Comparison of ENCODE assay signal across 16 cellular contexts in genomic region chr9:105662184-105663104, GRCh38. TPM values are rescaled to one million over a fixed set of nuclear protein-coding genes. Genes with fewer than 3 reads are reported as not detected.
A peak's percentile ranks its signal among the peaks of the same experiment; 100 is the strongest.
DNase-seq lines count a peak whose midpoint lies in the region; ATAC-seq and TF ChIP-seq lines count a peak whose summit lies in the region.
"Had no signal": no experiment of that assay in that cellular context is flagged by ENCODE, and none has a peak within 500 bp of the region (broad histone marks: within the 10 kb centered on the region; RNA-seq: fewer than 3 reads in every experiment).

TSS of gene TAL2 (plus strand) at chr9:105662457. CDS start at chr9:105662497, 40 bp downstream.

- H3K4me3 Mint-ChIP-seq in T-cell: no peak within 1 kb of the TSS
- H3K4me3 Mint-ChIP-seq: activated naive CD8-positive, alpha-beta T cell treated with anti-CD3 and anti-CD28 coated beads for 36 hours; CD4-positive, alpha-beta memory T cell; dendritic cell treated with granulocyte-macrophage colony-stimulating factor and Interleukin-4, amounts not matched to agents 40 ng/mL and 50 ng/mL, for 4 days had no signal

- H3K4me1 Mint-ChIP-seq in T-cell: no peaks in the 10 kb centered on the region
- H3K4me1 Mint-ChIP-seq: activated naive CD8-positive, alpha-beta T cell treated with anti-CD3 and anti-CD28 coated beads for 36 hours; CD4-positive, alpha-beta memory T cell had no signal

- H3K36me3 Mint-ChIP-seq in T-cell: no peaks in the 10 kb centered on the region
- H3K36me3 Mint-ChIP-seq: activated naive CD8-positive, alpha-beta T cell treated with anti-CD3 and anti-CD28 coated beads for 36 hours; CD4-positive, alpha-beta memory T cell had no signal

- no peak for TF ChIP-seq POLR2A in erythroblast (IDR thresholded peaks at IDR 0.05; ENCODE audit: low read length)

- H3K27ac Mint-ChIP-seq in T-cell: no peak within 1 kb of the TSS
- H3K27ac Mint-ChIP-seq: activated naive CD8-positive, alpha-beta T cell treated with anti-CD3 and anti-CD28 coated beads for 36 hours; CD4-positive, alpha-beta memory T cell; dendritic cell treated with granulocyte-macrophage colony-stimulating factor and Interleukin-4, amounts not matched to agents 40 ng/mL and 50 ng/mL, for 4 days had no signal

- no peaks in the 10 kb centered on the region for H3K9me3 Mint-ChIP-seq in T-cell
- H3K9me3 Mint-ChIP-seq: activated naive CD8-positive, alpha-beta T cell treated with anti-CD3 and anti-CD28 coated beads for 36 hours; CD4-positive, alpha-beta memory T cell; dendritic cell treated with granulocyte-macrophage colony-stimulating factor and Interleukin-4, amounts not matched to agents 40 ng/mL and 50 ng/mL, for 4 days had no signal

- peak; percentile 91 for ATAC-seq in GM18868 (IDR thresholded peaks at IDR 0.05; ENCODE audit: unreplicated experiment)
- ATAC-seq in GM21576 (IDR thresholded peaks at IDR 0.05; ENCODE audit: unreplicated experiment): peak; percentile 91
- ATAC-seq in HG03103 (IDR thresholded peaks at IDR 0.05; ENCODE audit: low read depth, unreplicated experiment): peak; percentile 86
- no peak for ATAC-seq in T-cell (replicated peaks in 1 of 4)
- ATAC-seq: lower lobe of right lung, upper lobe of right lung had no signal

- H3K27me3 Mint-ChIP-seq in T-cell: peaks cover 14 to 19% of the 10 kb centered on the region in 2 donors

- DNase-seq in kidney tubule cell (ENCODE audit: low spot score) (peak; percentile 54), erythroblast (lab: John Stamatoyannopoulos, UW) (no peak), T-cell (no peak), foreskin melanocyte (no peak), AG08396 (ENCODE audit: low spot score) (no peak)
- DNase-seq: activated CD4-positive, alpha-beta T cell treated with anti-CD3 and anti-CD28 coated beads for 48 hours; activated naive CD8-positive, alpha-beta T cell treated with anti-CD3 and anti-CD28 coated beads for 36 hours; CD4-positive, alpha-beta memory T cell; glutamatergic neuron; lower lobe of right lung; upper lobe of right lung had no signal

- POLR2A ChIA-PET in T-cell (lab: Charles Lee): interaction anchor here in 1 of 2 donors (0.6 kb wide), 1 partner anchor 16 kb away, joined by 3 read pairs; no protein-coding TSS in a partner anchor

- CTCF ChIA-PET in T-cell (lab: Charles Lee): interaction anchor here in 1 of 2 donors (0.7 kb wide), 1 partner anchor 78 kb away, joined by 3 read pairs; no protein-coding TSS in a partner anchor

RNA-seq across cellular contexts. Expression of gene TAL2, which starts in this region (rescaled TPM):
- not detected for total RNA-seq in T-cell
- total RNA-seq: activated naive CD8-positive, alpha-beta T cell treated with anti-CD3 and anti-CD28 coated beads for 36 hours; CD4-positive, alpha-beta memory T cell; HT1080; lower lobe of right lung; upper lobe of right lung had no signal

Comparison
In these comparisons a context has a peak if more than half of its experiments do, and no peak if none do; other contexts are left out.
1. ATAC-seq: peak in GM18868 (single experiment), GM21576 (single experiment) and HG03103 (single experiment); none in T-cell (0 of 4).